In the genomic region with DNA sequence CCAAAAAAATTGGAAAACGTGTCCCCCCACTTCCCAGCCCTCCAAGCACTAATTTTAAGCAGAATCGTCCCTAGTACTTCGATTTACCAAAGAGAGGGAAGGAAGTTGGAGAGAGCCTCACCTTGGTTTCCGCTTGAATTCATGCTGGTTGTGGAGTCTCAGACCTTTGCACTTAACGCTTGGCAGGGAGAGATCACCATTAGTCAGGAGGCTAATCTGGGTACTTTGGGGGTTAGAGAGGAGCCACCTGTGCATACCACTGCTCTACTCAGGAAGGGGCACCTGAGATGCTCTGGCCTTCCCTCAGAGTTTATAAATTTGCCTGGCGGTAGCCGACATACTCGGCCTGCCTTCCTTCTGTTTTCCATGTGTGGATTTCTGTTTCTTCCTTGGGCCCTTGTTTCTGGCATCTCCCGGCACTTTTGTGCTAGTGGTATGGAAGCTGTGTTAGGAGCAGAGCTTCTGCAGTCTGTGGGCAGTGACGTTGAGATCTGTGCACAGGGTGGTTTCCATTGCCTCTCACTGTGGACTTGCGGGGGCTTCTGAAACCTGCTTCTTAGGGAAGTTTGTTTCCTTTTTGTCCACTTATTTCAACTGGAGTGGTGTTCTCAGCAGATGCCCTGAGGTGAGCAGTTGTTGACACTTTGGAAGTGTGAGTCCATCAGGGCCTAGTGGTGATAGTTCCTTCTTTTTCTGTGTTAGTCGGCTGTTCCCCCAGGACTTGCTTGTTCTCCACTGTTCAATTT, we compare ENCODE assay signal across 1 cellular context.
TF ChIP-seq lines count a peak whose summit lies in the region.

No MANE protein-coding gene starts in this region.

TF ChIP-seq in SK-N-SH, 30 proteins besides CTCF, POLR2A, EP300 and RAD21 (continued from another document):
- TF ChIP-seq SIN3A (IDR thresholded peaks at IDR 0.05; ENCODE audit: borderline replicate concordance, low read depth, low read length) (no peak), NFIC (IDR thresholded peaks at IDR 0.05; ENCODE audit: borderline replicate concordance) (no peak), FOXJ3 (CRISPR knock-in tag; IDR thresholded peaks at IDR 0.05) (no peak), POLR2AphosphoS5 (IDR thresholded peaks at IDR 0.05; ENCODE audit: low read depth, low read length) (no peak)
